Comparison of ENCODE assay signal across 9 cellular contexts in the genomic region with DNA sequence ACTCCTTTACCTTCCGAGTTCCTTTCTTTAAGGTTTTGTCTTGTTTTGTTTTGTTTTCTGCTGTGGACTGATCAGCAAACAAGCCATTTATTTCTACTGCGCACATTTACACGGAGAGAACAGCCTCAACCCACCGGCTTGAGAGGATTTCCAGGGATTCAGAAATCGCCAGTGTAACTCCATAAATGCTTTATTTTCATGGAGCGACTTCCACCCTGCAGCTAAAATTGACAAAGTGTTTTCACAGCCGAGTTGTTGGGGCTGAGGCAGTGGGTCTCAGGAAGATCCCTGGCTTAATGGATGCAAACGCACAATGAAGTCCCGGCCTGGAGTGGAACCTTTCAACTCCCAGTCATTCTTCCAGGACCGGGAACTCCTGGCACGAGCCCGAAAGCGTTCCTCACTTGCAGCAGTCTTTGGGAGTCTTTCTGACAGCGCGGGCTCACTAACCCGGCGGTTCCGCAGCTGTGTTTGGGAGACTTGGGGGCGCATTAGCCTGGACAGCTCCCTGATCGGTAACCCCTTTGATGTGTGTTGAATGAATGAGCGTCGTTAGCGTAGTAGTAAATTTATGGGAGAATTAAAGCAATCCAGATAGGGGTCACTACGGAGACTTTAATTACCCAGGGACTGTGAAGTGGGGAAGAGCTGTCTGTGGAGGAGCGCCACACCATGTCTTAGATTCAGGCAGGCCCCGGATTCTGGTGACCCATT. TPM values are rescaled to one million over a fixed set of nuclear protein-coding genes. Genes with fewer than 3 reads are reported as not detected.
DNase-seq lines count a peak whose midpoint lies in the region; ATAC-seq and TF ChIP-seq lines count a peak whose summit lies in the region.
"Had no signal": no experiment of that assay in that cellular context is flagged by ENCODE, and none has a peak within 500 bp of the region (broad histone marks: within the 10 kb centered on the region; RNA-seq: fewer than 3 reads in every experiment).

No MANE protein-coding gene starts in this region.

- TF ChIP-seq CTCF in breast epithelium (IDR thresholded peaks at IDR 0.05), result no peak
- TF ChIP-seq CTCF in left lung (IDR thresholded peaks at IDR 0.05), result no peak
- TF ChIP-seq CTCF in testis (IDR thresholded peaks at IDR 0.05), result no peak

- 8% methylated on average over 25 to 26 of the region's 26 CpGs for WGBS in testis, 2 donors

- TF ChIP-seq POLR2A in breast epithelium (IDR thresholded peaks at IDR 0.05), result no peak
- no peak for TF ChIP-seq POLR2A in testis (IDR thresholded peaks at IDR 0.05)

- intact Hi-C loops in breast epithelium (cut with DNase I; ENCODE audit: low total_unique reads), result no loop called here
- intact Hi-C loops in left lung (cut with DNase I), result no loop called here
- intact Hi-C loops in testis (cut with DNase I; ENCODE audit: low total_unique reads), result no loop called here

- DNase-seq in HT-29 (ENCODE audit: low spot score) (peak; percentile 7), breast epithelium (ENCODE audit: low spot score in 2 of 2) (no peak), left lung (peak; percentile 31 to 58), testis (peak; percentile 49), NCI-H226 (no peak)

- ATAC-seq in GM18498 (IDR thresholded peaks at IDR 0.05; ENCODE audit: unreplicated experiment) (peak; percentile 18), left lung (peak; percentile 14), HG03095 (IDR thresholded peaks at IDR 0.05; ENCODE audit: unreplicated experiment) (no peak), GM19397 (IDR thresholded peaks at IDR 0.05; ENCODE audit: unreplicated experiment) (no peak)

- H3K9me3 ChIP-seq in breast epithelium, result no peaks in the 10 kb centered on the region
- H3K9me3 ChIP-seq in left lung, result peaks cover 0 to 4% of the 10 kb centered on the region in 2 donors
- no peaks in the 10 kb centered on the region for H3K9me3 ChIP-seq in testis

- H3K27me3 ChIP-seq in breast epithelium (peaks cover 0 to 38% of the 10 kb centered on the region in 2 donors), left lung (peaks cover 36 to 71% of the 10 kb centered on the region in 2 donors), testis (no peaks in the 10 kb centered on the region)

- H3K4me3 ChIP-seq in breast epithelium (peak overlapping the region; percentile 47 to 72 (median 55)), left lung (peak overlapping the region; percentile 19 to 34), testis (peak overlapping the region; percentile 56 to 59)

- no peak overlapping the region for H3K27ac ChIP-seq in breast epithelium
- no peak overlapping the region for H3K27ac ChIP-seq in left lung
- no peak overlapping the region for H3K27ac ChIP-seq in testis

- H3K4me1 ChIP-seq in breast epithelium (peaks cover 0 to 2% of the 10 kb centered on the region in 2 donors), left lung (peaks cover 8 to 12% of the 10 kb centered on the region in 2 donors), testis (peaks cover 4% of the 10 kb centered on the region)

- H3K36me3 ChIP-seq in breast epithelium (no peaks in the 10 kb centered on the region), left lung (no peaks in the 10 kb centered on the region), testis (ENCODE audit: low read depth, missing control alignments) (no peaks in the 10 kb centered on the region)

RNA-seq across cellular contexts. Expression of gene MYRIP, which starts 0.8 kb away (rescaled TPM):
- total RNA-seq in HT-29 (2014; rRNA removed; shearing (Covaris generic)), result 0.03 and 0.08 TPM in 2 replicates
- 1 to 10 TPM; 2.3 to 4.8 (median 2.6) TPM for total RNA-seq in breast epithelium
- total RNA-seq in left lung, result 1 to 10 TPM in 1 of 2 donors, under 1 TPM in 1; 0.87 to 1.9 TPM
- total RNA-seq in testis, result 1 to 10 TPM; 4.8 to 5.8 TPM
- 2.4 TPM for polyA plus RNA-seq in testis (ENCODE audit: insufficient read depth, low read depth, low replicate concordance)
- total RNA-seq: mononuclear cell had no signal

Comparison
In these comparisons a context has a peak if more than half of its experiments do, and no peak if none do; other contexts are left out.
1. ATAC-seq: peak in GM18498 (single experiment) and left lung (single experiment); none in HG03095 (single experiment) and GM19397 (single experiment).
2. DNase-seq: peak in HT-29 (single experiment), left lung (2 of 2) and testis (single experiment); none in breast epithelium (0 of 2) and NCI-H226 (single experiment).
3. Peak in every context shown above with its lines, with median percentiles within 50 percentile points of each other: H3K4me3 ChIP-seq.